Comparison of ENCODE assay signal across 1 cellular context in genomic region chr1:180892675-180893074, GRCh38.
TF ChIP-seq lines count a peak whose summit lies in the region.

No MANE protein-coding gene starts in this region.

TF ChIP-seq in HepG2, 621 proteins besides CTCF, POLR2A, EP300 and RAD21:
- TF ChIP-seq ZNF317 (CRISPR knock-in tag; IDR thresholded peaks at IDR 0.05) = peak; percentile 90
- peak; percentile 22; the same call in 1 of the 2 replicates for TF ChIP-seq HNF4A (CRISPR knock-in tag; IDR thresholded peaks at IDR 0.05)
- TF ChIP-seq RXRA (CRISPR knock-in tag; IDR thresholded peaks at IDR 0.05) = no peak
- TF ChIP-seq IKZF4 (CRISPR knock-in tag; IDR thresholded peaks at IDR 0.05; ENCODE audit: borderline replicate concordance, low read depth, not compliant biosample characterization) = no peak
